10 cellular contexts compared by ENCODE assay signal in genomic region chr1:64539808-64540207, GRCh38.
DNase-seq lines count a peak whose midpoint lies in the region; ATAC-seq and TF ChIP-seq lines count a peak whose summit lies in the region.
"Had no signal": no experiment of that assay in that cellular context is flagged by ENCODE, and none has a peak within 500 bp of the region (broad histone marks: within the 10 kb centered on the region; RNA-seq: fewer than 3 reads in every experiment).

No MANE protein-coding gene starts in this region.

- H3K27me3 Mint-ChIP-seq in activated T-cell treated with anti-CD3 and anti-CD28 coated beads, Interleukin-2, amount 50 U/mL, for 24 hours: no peaks in the 10 kb centered on the region

- no peak overlapping the region for H3K9ac ChIP-seq in duodenal mucosa (ENCODE audit: low read depth in 1 of 2, low read length in 2 of 2)

- no peaks in the 10 kb centered on the region for H3K9me3 Mint-ChIP-seq in activated T-cell treated with anti-CD3 and anti-CD28 coated beads, Interleukin-2, amount 50 U/mL, for 24 hours

- peak overlapping the region; percentile 28 to 46 for H3K4me3 ChIP-seq in duodenal mucosa (ENCODE audit: low read depth in 1 of 2, low read length in 2 of 2)
- no peak overlapping the region for H3K4me3 ChIP-seq in mesodermal cell (ENCODE audit: extremely low read depth, insufficient read depth, low read length, poor library complexity, severe bottlenecking)
- H3K4me3 ChIP-seq in upper lobe of right lung: peak overlapping the region; percentile 27

- peak overlapping the region; percentile 6 for H3K27ac Mint-ChIP-seq in activated T-cell treated with anti-CD3 and anti-CD28 coated beads, Interleukin-2, amount 50 U/mL, for 24 hours
- H3K27ac Mint-ChIP-seq: B cell had no signal

- H3K27ac ChIP-seq in duodenal mucosa (ENCODE audit: low read depth, low read length) (no peak overlapping the region), mesodermal cell (ENCODE audit: low read depth, low read length, severe bottlenecking) (peak overlapping the region; percentile 80), upper lobe of right lung (peak overlapping the region; percentile 61)

- 88 to 100% methylated on average over 1 of the region's 2 CpGs for WGBS in mesodermal cell (ENCODE audit: insufficient coverage in 2 of 2), 2 experiments

- H3K4me3 Mint-ChIP-seq in activated T-cell treated with anti-CD3 and anti-CD28 coated beads, Interleukin-2, amount 50 U/mL, for 24 hours: peak overlapping the region; percentile 34
- H3K4me3 Mint-ChIP-seq: B cell had no signal

- H3K27me3 ChIP-seq in duodenal mucosa (ENCODE audit: control insufficient read depth in 1 of 2, insufficient read depth in 2 of 2, low read length in 2 of 2) (no peaks in the 10 kb centered on the region), upper lobe of right lung (no peaks in the 10 kb centered on the region)

- H3K4me1 ChIP-seq in duodenal mucosa (ENCODE audit: control insufficient read depth in 1 of 2, insufficient read depth in 2 of 2, low read length in 2 of 2) (peaks cover 16 to 32% of the 10 kb centered on the region in 2 donors), mesodermal cell (ENCODE audit: control insufficient read depth, insufficient read depth, low read length, poor library complexity, severe bottlenecking) (peaks cover 3% of the 10 kb centered on the region), upper lobe of right lung (peaks cover 32% of the 10 kb centered on the region)

- H3K36me3 ChIP-seq in duodenal mucosa (ENCODE audit: control insufficient read depth in 1 of 2, insufficient read depth in 2 of 2, low read length in 2 of 2): no peaks in the 10 kb centered on the region
- H3K36me3 ChIP-seq in mesodermal cell (ENCODE audit: control insufficient read depth, insufficient read depth, low read length): no peaks in the 10 kb centered on the region
- H3K36me3 ChIP-seq in upper lobe of right lung: no peaks in the 10 kb centered on the region

- H3K4me1 Mint-ChIP-seq in activated T-cell treated with anti-CD3 and anti-CD28 coated beads, Interleukin-2, amount 50 U/mL, for 24 hours (ENCODE audit: low read depth): peaks cover 50% of the 10 kb centered on the region
- H3K4me1 Mint-ChIP-seq: B cell had no signal

- ATAC-seq in upper lobe of right lung: no peak
- ATAC-seq in GM18867 (IDR thresholded peaks at IDR 0.05; ENCODE audit: unreplicated experiment): no peak

- no peak for DNase-seq in activated T-cell treated with anti-CD3 and anti-CD28 coated beads, Interleukin-2, amount 50 U/mL, for 24 hours
- no peak for DNase-seq in activated T-cell treated with anti-CD3 and anti-CD28 coated beads, Interleukin-2, amount 50 U/mL, for 1 hour
- DNase-seq in upper lobe of right lung (no peak), NCI-H187 treated with DMSO at 0.1 percent for 48 hours (lab: John Stamatoyannopoulos, UW) (no peak), middle frontal gyrus (ENCODE audit: extremely low spot score, low spot score) (no peak)
- DNase-seq: effector CD8-positive, alpha-beta T cell had no signal

- no peak for TF ChIP-seq CTCF in upper lobe of right lung (IDR thresholded peaks at IDR 0.05)

- no peaks in the 10 kb centered on the region for H3K36me3 Mint-ChIP-seq in activated T-cell treated with anti-CD3 and anti-CD28 coated beads, Interleukin-2, amount 50 U/mL, for 24 hours (ENCODE audit: low read depth)

- intact Hi-C loops in upper lobe of right lung (cut with DNase I): no loop called here

- H3K9me3 ChIP-seq in duodenal mucosa (ENCODE audit: control insufficient read depth in 1 of 2, low read length in 2 of 2): no peaks in the 10 kb centered on the region
- H3K9me3 ChIP-seq in mesodermal cell (ENCODE audit: control insufficient read depth, low read length): no peaks in the 10 kb centered on the region
- H3K9me3 ChIP-seq in upper lobe of right lung: no peaks in the 10 kb centered on the region
